16 cellular contexts compared by ENCODE assay signal in the genomic region with DNA sequence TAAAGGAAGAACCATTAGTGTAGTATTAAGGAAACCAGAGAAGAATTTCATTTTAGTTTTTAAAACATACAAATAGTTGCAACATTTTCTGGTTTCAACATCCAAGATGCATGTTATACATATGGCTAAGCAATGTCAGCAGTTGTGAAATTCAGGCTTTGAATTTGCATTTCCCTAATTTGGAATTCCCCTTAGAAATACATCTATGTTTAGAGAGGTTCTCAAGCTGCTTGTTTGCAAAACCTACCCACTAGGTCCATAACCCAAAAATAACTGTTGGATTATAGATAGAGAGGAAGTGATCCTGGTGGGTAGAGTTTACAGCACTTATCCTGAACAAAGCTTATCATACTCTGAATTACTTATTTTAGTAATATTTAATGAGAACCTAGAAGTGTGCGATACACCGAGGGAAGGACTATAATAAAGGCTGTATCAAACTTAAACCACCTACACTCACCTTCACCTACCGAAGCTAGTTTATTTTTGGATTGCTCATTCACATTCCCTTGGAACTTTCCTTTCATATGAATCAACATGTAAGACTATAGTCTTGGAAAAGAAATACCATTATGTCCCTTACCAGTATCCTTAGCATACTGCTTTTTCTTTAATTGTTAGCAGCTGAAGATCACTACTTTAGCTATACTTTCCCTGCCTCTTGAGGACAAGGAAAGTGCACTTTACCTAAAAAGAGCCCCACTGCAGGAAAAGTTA.
DNase-seq lines count a peak whose midpoint lies in the region; ATAC-seq, FAIRE-seq and TF ChIP-seq lines count a peak whose summit lies in the region.
"Had no signal": no experiment of that assay in that cellular context is flagged by ENCODE, and none has a peak within 500 bp of the region (broad histone marks: within the 10 kb centered on the region; RNA-seq: fewer than 3 reads in every experiment).

No MANE protein-coding gene starts in this region.

- H3K4me3 Mint-ChIP-seq in stimulated activated effector memory CD8-positive, alpha-beta T cell treated with anti-CD3 and anti-CD28 coated beads, Interleukin-12 subunit alpha, Interleukin-12 subunit beta, amount 100 ng/mL, for 72 hours = no peak overlapping the region
- H3K4me3 Mint-ChIP-seq: activated CD8-positive, alpha-beta T cell treated with anti-CD3 and anti-CD28 coated beads, Interleukin-2, amount 10 ng/mL, durations not matched to agents 7 days and 5 days; activated naive CD4-positive, alpha-beta T cell treated with anti-CD3 and anti-CD28 coated beads, Interleukin-2, amount 50 U/mL, for 24 hours; T-helper 1 cell treated with Interleukin-12 subunit alpha and Interleukin-12 subunit beta and Interleukin-4 antibody, amounts not matched to agents 30 μg/mL and 1 μg/mL, for 36 hours had no signal

- H3K27me3 ChIP-seq in bronchial epithelial cell (ENCODE audit: control insufficient read depth, insufficient read depth, low read length) (no peaks in the 10 kb centered on the region), stomach (no peaks in the 10 kb centered on the region)
- H3K27me3 ChIP-seq: sigmoid colon had no signal

- no peak for TF ChIP-seq POLR2A in stomach (IDR thresholded peaks at IDR 0.05)

- H3K36me3 ChIP-seq in bronchial epithelial cell (ENCODE audit: control insufficient read depth, insufficient read depth, low read length) = peaks cover 7% of the 10 kb centered on the region
- peaks cover 4 to 53% (median 49%) of the 10 kb centered on the region in 4 donors for H3K36me3 ChIP-seq in stomach

- H3K36me3 Mint-ChIP-seq in stimulated activated effector memory CD8-positive, alpha-beta T cell treated with anti-CD3 and anti-CD28 coated beads, Interleukin-12 subunit alpha, Interleukin-12 subunit beta, amount 100 ng/mL, for 72 hours = peaks cover 77% of the 10 kb centered on the region

- H3K9me3 ChIP-seq in stomach = no peaks in the 10 kb centered on the region
- H3K9me3 ChIP-seq: sigmoid colon had no signal

- no peak for TF ChIP-seq EP300 in stomach (IDR thresholded peaks at IDR 0.05)

- ATAC-seq in stimulated activated effector memory CD8-positive, alpha-beta T cell treated with anti-CD3 and anti-CD28 coated beads, Interleukin-12 subunit alpha, Interleukin-12 subunit beta, amount 100 ng/mL, for 72 hours = no peak
- ATAC-seq in left cardiac atrium = no peak
- ATAC-seq: activated CD8-positive, alpha-beta T cell treated with anti-CD3 and anti-CD28 coated beads, Interleukin-2, amount 10 ng/mL, durations not matched to agents 7 days and 5 days had no signal

- peak overlapping the region in 1 of 5 donors; percentile 22 for H3K27ac ChIP-seq in stomach
- H3K27ac ChIP-seq: sigmoid colon had no signal

- intact Hi-C loops in left cardiac atrium (cut with DNase I) (loop anchor here in 1 of 2 donors (10.0 kb wide), 1 partner anchor 69 kb away; no protein-coding TSS in a partner anchor), stomach (cut with DNase I; ENCODE audit: low total_unique reads) (no loop called here)

- TF ChIP-seq CTCF in bronchial epithelial cell (IDR thresholded peaks at IDR 0.05; ENCODE audit: insufficient read depth, low read length, severe bottlenecking) = no peak
- TF ChIP-seq CTCF in stomach (IDR thresholded peaks at IDR 0.05) = no peak

- peak overlapping the region; percentile 23 for H3K27ac Mint-ChIP-seq in stimulated activated effector memory CD8-positive, alpha-beta T cell treated with anti-CD3 and anti-CD28 coated beads, Interleukin-12 subunit alpha, Interleukin-12 subunit beta, amount 100 ng/mL, for 72 hours
- H3K27ac Mint-ChIP-seq: activated CD8-positive, alpha-beta T cell treated with anti-CD3 and anti-CD28 coated beads, Interleukin-2, amount 10 ng/mL, durations not matched to agents 7 days and 5 days; activated naive CD4-positive, alpha-beta T cell treated with anti-CD3 and anti-CD28 coated beads, Interleukin-2, amount 50 U/mL, for 24 hours; T-helper 1 cell treated with Interleukin-12 subunit alpha and Interleukin-12 subunit beta and Interleukin-4 antibody, amounts not matched to agents 30 μg/mL and 1 μg/mL, for 36 hours had no signal

- WGBS in stomach, 5 donors = 31 to 65% (median 52%) methylated on average over 3 of the region's 3 CpGs

- peak; percentile 45 for FAIRE-seq in GM18507 (lab: Jason Lieb, UNC)
- FAIRE-seq in bronchial epithelial cell (lab: Jason Lieb, UNC) = no peak

- H3K9me3 Mint-ChIP-seq in stimulated activated effector memory CD8-positive, alpha-beta T cell treated with anti-CD3 and anti-CD28 coated beads, Interleukin-12 subunit alpha, Interleukin-12 subunit beta, amount 100 ng/mL, for 72 hours = no peaks in the 10 kb centered on the region
- H3K9me3 Mint-ChIP-seq: activated naive CD4-positive, alpha-beta T cell treated with anti-CD3 and anti-CD28 coated beads, Interleukin-2, amount 50 U/mL, for 24 hours; T-helper 1 cell treated with Interleukin-12 subunit alpha and Interleukin-12 subunit beta and Interleukin-4 antibody, amounts not matched to agents 30 μg/mL and 1 μg/mL, for 36 hours had no signal

- no peak for DNase-seq in GM18507 (ENCODE audit: extremely low spot score, insufficient read length, low read depth)
- DNase-seq in HS-5 (ENCODE audit: low read depth) = peak; percentile 22
- peak; percentile 65 for DNase-seq in bronchial epithelial cell (ENCODE audit: low read depth)
- DNase-seq in stimulated activated effector memory CD8-positive, alpha-beta T cell treated with anti-CD3 and anti-CD28 coated beads, Interleukin-12 subunit alpha, Interleukin-12 subunit beta, amount 100 ng/mL, for 72 hours (ENCODE audit: low spot score in 2 of 2) = no peak
- DNase-seq in left cardiac atrium = no peak
- no peak for DNase-seq in NCI-H2029 (lab: John Stamatoyannopoulos, UW)
- DNase-seq in stomach = no peak
- DNase-seq: activated CD8-positive, alpha-beta T cell treated with anti-CD3 and anti-CD28 coated beads, Interleukin-2, amount 10 ng/mL, durations not matched to agents 7 days and 5 days; dermis blood vessel endothelial cell; DMS153; H7; midbrain; NCI-H82; sigmoid colon had no signal

- H3K4me3 ChIP-seq in bronchial epithelial cell (ENCODE audit: low read depth, low read length) (no peak overlapping the region), stomach (no peak overlapping the region)
- H3K4me3 ChIP-seq: sigmoid colon had no signal

- H3K4me1 Mint-ChIP-seq in stimulated activated effector memory CD8-positive, alpha-beta T cell treated with anti-CD3 and anti-CD28 coated beads, Interleukin-12 subunit alpha, Interleukin-12 subunit beta, amount 100 ng/mL, for 72 hours = no peaks in the 10 kb centered on the region

- H3K4me1 ChIP-seq in stomach = peaks cover 12 to 58% (median 31%) of the 10 kb centered on the region in 4 donors

Comparison
In these comparisons a context has a peak if more than half of its experiments do, and no peak if none do; other contexts are left out.
1. DNase-seq: peak in HS-5 (single experiment) and bronchial epithelial cell (single experiment); none in GM18507 (single experiment), stimulated activated effector memory CD8-positive, alpha-beta T cell treated with anti-CD3 and anti-CD28 coated beads, Interleukin-12 subunit alpha, Interleukin-12 subunit beta, amount 100 ng/mL, for 72 hours (0 of 2), left cardiac atrium (single experiment), NCI-H2029 (single experiment) and stomach (single experiment).